8 cellular contexts compared by ENCODE assay signal in genomic region chr15:69032006-69032405, GRCh38. TPM values are rescaled to one million over a fixed set of nuclear protein-coding genes. Genes with fewer than 3 reads are reported as not detected.
DNase-seq lines count a peak whose midpoint lies in the region; ATAC-seq and TF ChIP-seq lines count a peak whose summit lies in the region.

No MANE protein-coding gene starts in this region.

- no peak for DNase-seq in Caco-2
- DNase-seq in PC-3, result peak; percentile 32
- DNase-seq in epithelial cell of esophagus (ENCODE audit: low read depth), result peak; percentile 32
- DNase-seq in trophoblast cell, result no peak
- no peak for DNase-seq in NCI-H1092 treated with DMSO at 0.1 percent for 48 hours (lab: John Stamatoyannopoulos, UW)
- DNase-seq in OCI-M2 (lab: John Stamatoyannopoulos, UW; ENCODE audit: unreplicated experiment), result no peak

- H3K9ac ChIP-seq in PC-3 (ENCODE audit: low read length), result peak overlapping the region; percentile 65
- no peak overlapping the region for H3K9ac ChIP-seq in trophoblast cell (ENCODE audit: low read length)

- ATAC-seq in PC-3, result peak; percentile 12; the same call in 1 of the 2 replicates
- ATAC-seq in HG03108 (IDR thresholded peaks at IDR 0.05; ENCODE audit: unreplicated experiment), result no peak
- ATAC-seq in HG02852 (IDR thresholded peaks at IDR 0.05; ENCODE audit: unreplicated experiment), result no peak

- CTCF ChIA-PET in Caco-2 (lab: Charles Lee) (interaction anchor here (0.6 to 1.6 kb wide), 4 partner anchors 9 to 107 kb away, joined by 3 to 4 read pairs (median 3); no protein-coding TSS in a partner anchor), PC-3 (lab: Charles Lee) (interaction anchor here (0.7 to 1.1 kb wide), 3 partner anchors 16 to 156 kb away, joined by 3 read pairs; no protein-coding TSS in a partner anchor)

- no peak overlapping the region for H4K8ac ChIP-seq in trophoblast cell (ENCODE audit: low read depth, low read length)

- H2BK5ac ChIP-seq in trophoblast cell (ENCODE audit: low read depth, low read length, poor library complexity), result no peak overlapping the region

- no peaks in the 10 kb centered on the region for H3K36me3 ChIP-seq in Caco-2 (ENCODE audit: control insufficient read depth, insufficient read depth, low read length)
- no peaks in the 10 kb centered on the region for H3K36me3 ChIP-seq in PC-3 (ENCODE audit: low read depth, low read length)
- H3K36me3 ChIP-seq in trophoblast cell (ENCODE audit: control insufficient read depth in 1 of 2, insufficient read depth in 2 of 2, low read length in 2 of 2), result no peaks in the 10 kb centered on the region

- H3K36me3 Mint-ChIP-seq in Caco-2 (ENCODE audit: insufficient read depth, unreplicated experiment), result no peaks in the 10 kb centered on the region

- H3F3A ChIP-seq in PC-3 (ENCODE audit: low read length, unreplicated experiment), result peaks cover 5% of the 10 kb centered on the region

- H2AFZ ChIP-seq in PC-3 (ENCODE audit: low read length), result peak overlapping the region; percentile 35; the same call in 1 of the 2 replicates
- no peak overlapping the region for H2AFZ ChIP-seq in trophoblast cell (ENCODE audit: insufficient read depth, low read length, poor library complexity)

- no peaks in the 10 kb centered on the region for H3K9me3 ChIP-seq in Caco-2
- H3K9me3 ChIP-seq in PC-3 (ENCODE audit: low read length), result no peaks in the 10 kb centered on the region
- H3K9me3 ChIP-seq in trophoblast cell (ENCODE audit: insufficient read depth, low read depth, low read length), result peaks cover 3% of the 10 kb centered on the region

- H3K9me3 Mint-ChIP-seq in Caco-2 (ENCODE audit: unreplicated experiment), result no peaks in the 10 kb centered on the region

- no peak overlapping the region for H4K91ac ChIP-seq in trophoblast cell (ENCODE audit: low read depth, low read length)

- H3K27ac Mint-ChIP-seq in Caco-2 (ENCODE audit: unreplicated experiment), result no peak overlapping the region

- H3K9me2 ChIP-seq in PC-3 (replicated peaks; ENCODE audit: low read length), result no peaks in the 10 kb centered on the region

- H3K4me3 Mint-ChIP-seq in Caco-2 (ENCODE audit: unreplicated experiment), result no peak overlapping the region

- no peak overlapping the region for H3K18ac ChIP-seq in trophoblast cell (ENCODE audit: low read length)

- H4K20me1 ChIP-seq in PC-3 (ENCODE audit: low read length), result no peaks in the 10 kb centered on the region

- H3K27ac ChIP-seq in PC-3 (ENCODE audit: low read length), result peak overlapping the region; percentile 99
- H3K27ac ChIP-seq in trophoblast cell (ENCODE audit: low read depth, low read length), result no peak overlapping the region

- H3K27me3 ChIP-seq in Caco-2 (replicated peaks; ENCODE audit: control insufficient read depth, insufficient read depth, low read length), result no peaks in the 10 kb centered on the region; the same call in 1 of the 2 replicates
- H3K27me3 ChIP-seq in PC-3 (ENCODE audit: low read length), result no peaks in the 10 kb centered on the region
- no peaks in the 10 kb centered on the region for H3K27me3 ChIP-seq in trophoblast cell (ENCODE audit: insufficient read depth, low read length)

- H3K4me1 ChIP-seq in Caco-2 (no peaks in the 10 kb centered on the region), PC-3 (ENCODE audit: insufficient read depth, low read length) (peaks cover 59% of the 10 kb centered on the region), trophoblast cell (ENCODE audit: control insufficient read depth in 1 of 2, insufficient read depth in 2 of 2, low read length in 2 of 2) (peaks cover 2 to 4% of the 10 kb centered on the region in 2 experiments)

- peak overlapping the region; percentile 26 for H3K4me3 ChIP-seq in Caco-2 (ENCODE audit: low read depth, low read length)
- peak overlapping the region; percentile 30; the same call in 1 of the 2 replicates for H3K4me3 ChIP-seq in PC-3 (ENCODE audit: low read length)
- H3K4me3 ChIP-seq in epithelial cell of esophagus (ENCODE audit: low read length), result no peak overlapping the region
- no peak overlapping the region for H3K4me3 ChIP-seq in trophoblast cell (ENCODE audit: low read depth, low read length)

- H2BK12ac ChIP-seq in trophoblast cell (ENCODE audit: low read length), result no peak overlapping the region

- peak overlapping the region; percentile 71 for H3K4me2 ChIP-seq in PC-3 (ENCODE audit: low read length)
- H3K4me2 ChIP-seq in trophoblast cell (ENCODE audit: low read length), result peak overlapping the region; percentile 58

- no peak overlapping the region for H3K23ac ChIP-seq in trophoblast cell (ENCODE audit: low read length)

- H2BK120ac ChIP-seq in trophoblast cell (ENCODE audit: insufficient read depth, low read length, poor library complexity), result no peak overlapping the region

- POLR2A ChIA-PET in Caco-2 (lab: Charles Lee) (no interaction called here), PC-3 (lab: Charles Lee; ENCODE audit: unreplicated experiment) (no interaction called here)

- no peaks in the 10 kb centered on the region for H3K79me1 ChIP-seq in trophoblast cell (ENCODE audit: low read length)

- no peaks in the 10 kb centered on the region for H3K27me3 Mint-ChIP-seq in Caco-2 (ENCODE audit: insufficient read depth, unreplicated experiment)

- no CpG with 5 or more reads among the region's 5 CpGs for WGBS in trophoblast cell (ENCODE audit: extremely low coverage, insufficient coverage, insufficient read length)

- H3K79me2 ChIP-seq in PC-3 (ENCODE audit: low read length) (no peaks in the 10 kb centered on the region), trophoblast cell (ENCODE audit: control insufficient read depth, insufficient read depth, low read length, poor library complexity) (no peaks in the 10 kb centered on the region)

- no peak overlapping the region for H4K12ac ChIP-seq in trophoblast cell (ENCODE audit: low read depth, low read length)

- BruUV-seq in Caco-2 (replicated peaks; lab: Mats Ljungman, UMichigan) (no TSS peak), PC-3 (replicated peaks; lab: Mats Ljungman, UMichigan) (no TSS peak)

- TF ChIP-seq CTCF in Caco-2 (IDR thresholded peaks at IDR 0.05; ENCODE audit: insufficient read depth in 1 of 2, low read depth in 1 of 2, low read length in 1 of 2, severe bottlenecking in 1 of 2, unreplicated experiment in 1 of 2) (no peak), PC-3 (conservative IDR thresholded peaks at IDR 0.05; ENCODE audit: low read depth, low read length) (no peak), epithelial cell of esophagus (IDR thresholded peaks at IDR 0.05; ENCODE audit: insufficient read depth, low read depth, low read length, missing control alignments) (no peak)

- H3K4me1 Mint-ChIP-seq in Caco-2 (ENCODE audit: low read depth, unreplicated experiment), result no peaks in the 10 kb centered on the region

- H2AK5ac ChIP-seq in trophoblast cell (ENCODE audit: low read length), result no peak overlapping the region

- H3K4ac ChIP-seq in trophoblast cell (ENCODE audit: low read depth, low read length), result no peak overlapping the region

- H3K14ac ChIP-seq in trophoblast cell (ENCODE audit: low read length), result no peak overlapping the region

- intact Hi-C loops in Caco-2 (cut with micrococcal nuclease; ENCODE audit: unreplicated experiment), result no loop called here
- intact Hi-C loops in PC-3 (cut with micrococcal nuclease), result loop anchor here (10.0 kb wide), 1 partner anchor 97 kb away; the partner anchor contains the start of gene SPESP1

RNA-seq across cellular contexts. Expression of gene NOX5, which starts 17.5 kb away (rescaled TPM):
- total RNA-seq in Caco-2 (2022) (0.05 TPM in 1 of 2 replicates, not detected in the other), PC-3 (2014; rRNA removed) (237 and 339 TPM in 2 replicates)
- polyA plus RNA-seq in trophoblast cell (2013), result 0.03 and 0.08 TPM in 2 replicates

Comparison
In these comparisons a context has a peak if more than half of its experiments do, and no peak if none do; other contexts are left out.
1. DNase-seq: peak in PC-3 (single experiment) and epithelial cell of esophagus (single experiment); none in Caco-2 (0 of 2), trophoblast cell (0 of 2), NCI-H1092 treated with DMSO at 0.1 percent for 48 hours (single experiment) and OCI-M2 (single experiment).
2. H3K4me3 ChIP-seq: peak in Caco-2 (single experiment) and PC-3 (single experiment); none in epithelial cell of esophagus (single experiment) and trophoblast cell (single experiment).
3. RNA of gene NOX5, which starts 17.5 kb away (total RNA-seq): 237 to 339 TPM in PC-3; 0.05 TPM in Caco-2; every median in the first group is over 100 times any median in the second.